In the genomic region with DNA sequence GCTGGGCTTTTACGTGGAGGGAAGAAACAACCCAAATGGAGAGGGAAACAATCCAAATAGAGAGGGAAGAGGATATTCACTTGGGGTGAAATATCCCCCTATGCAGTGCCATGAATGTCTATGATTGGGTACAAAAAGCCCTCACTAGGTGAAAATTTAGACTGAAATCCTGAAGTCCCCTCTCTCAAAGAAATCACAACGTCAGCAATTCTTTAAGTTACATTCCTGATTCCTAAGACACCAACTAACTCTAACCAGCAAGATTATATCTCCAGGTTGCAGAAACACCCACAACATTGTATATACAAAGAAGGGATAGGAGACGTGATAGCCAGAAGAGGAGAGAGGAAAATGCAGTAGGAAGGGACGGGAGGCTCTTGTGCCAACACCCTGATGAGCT, we compare ENCODE assay signal across 31 cellular contexts.
"Had no signal": no experiment of that assay in that cellular context is flagged by ENCODE, and none has a peak within 500 bp of the region (broad histone marks: within the 10 kb centered on the region; RNA-seq: fewer than 3 reads in every experiment).

No MANE protein-coding gene starts in this region.

- H3K36me3 Mint-ChIP-seq: natural killer cell; neural progenitor cell; stimulated activated memory B cell treated with anti-CD40 and anti-IgM and Interleukin-4, amounts not matched to agents 10 μg/mL and 1 μg/mL and 100 μg/mL, for 72 hours had no signal

- H3K27me3 Mint-ChIP-seq: progenitor cell of endocrine pancreas; stimulated activated memory B cell treated with anti-CD40 and anti-IgM and Interleukin-4, amounts not matched to agents 10 μg/mL and 1 μg/mL and 100 μg/mL, for 72 hours; stimulated activated naive CD8-positive, alpha-beta T cell treated with anti-CD3 and anti-CD28 coated beads, Interleukin-15, amount 100 ng/mL, for 72 hours had no signal

- H2AFZ ChIP-seq: neural progenitor cell, parathyroid adenoma had no signal

- FAIRE-seq: urothelium cell line had no signal

- H3K27ac ChIP-seq: neural progenitor cell, ovary, parathyroid adenoma, psoas muscle, skin epidermis, spleen, suprapubic skin, testis, tibial artery, transverse colon, upper lobe of left lung, vagina had no signal

- H3K27me3 ChIP-seq: neural progenitor cell, ovary, spleen, suprapubic skin, testis, tibial artery, transverse colon, upper lobe of left lung, vagina had no signal

- H3K9me3 ChIP-seq: ovary, psoas muscle, suprapubic skin, testis, tibial artery, transverse colon, upper lobe of left lung, vagina had no signal

- DNase-seq: natural killer cell; occipital lobe; ovary; posterior cingulate gyrus; psoas muscle; right cardiac atrium; spleen; stimulated activated CD4-positive, alpha-beta T cell treated with anti-CD3 and anti-CD28 coated beads, Interleukin-12 subunit alpha, Interleukin-12 subunit beta, amount 100 ng/mL, for 4 hours; stimulated activated CD4-positive, alpha-beta T cell treated with anti-CD3 and anti-CD28 coated beads, Interleukin-1b, Interleukin-23, amount 100 ng/mL, for 48 hours; stimulated activated CD4-positive, alpha-beta T cell treated with anti-CD3 and anti-CD28 coated beads, Interleukin-4, amount 100 ng/mL, for 1 hour; stimulated activated CD4-positive, alpha-beta T cell treated with anti-CD3 and anti-CD28 coated beads, Interleukin-4, amount 100 ng/mL, for 4 hours; stimulated activated CD8-positive, alpha-beta memory T cell treated with anti-CD3 and anti-CD28 coated beads, Interleukin-4, amount 100 ng/mL, for 48 hours; stimulated activated naive CD4-positive, alpha-beta T cell; stimulated activated naive CD8-positive, alpha-beta T cell treated with anti-CD3 and anti-CD28 coated beads, Interleukin-15, amount 100 ng/mL, for 72 hours; stimulated activated naive CD8-positive, alpha-beta T cell treated with anti-CD3 and anti-CD28 coated beads, Interleukin-15, Interleukin-2, amounts not matched to agents 100 U/mL and 50 U/mL, for 24 hours; substantia nigra; testis; tibial artery; transverse colon; upper lobe of left lung had no signal

- H3K9ac ChIP-seq: neural progenitor cell, parathyroid adenoma had no signal

- H3K4me3 Mint-ChIP-seq: natural killer cell; nephron; neural progenitor cell; stimulated activated memory B cell treated with anti-CD40 and anti-IgM and Interleukin-4, amounts not matched to agents 10 μg/mL and 1 μg/mL and 100 μg/mL, for 72 hours; stimulated activated naive CD8-positive, alpha-beta T cell treated with anti-CD3 and anti-CD28 coated beads, Interleukin-15, amount 100 ng/mL, for 72 hours had no signal

- H3K4me3 ChIP-seq: neural progenitor cell, ovary, psoas muscle, skin epidermis, smooth muscle cell, spleen, suprapubic skin, testis, tibial artery, transverse colon, upper lobe of left lung, vagina had no signal

- ATAC-seq: natural killer cell; psoas muscle; right cardiac atrium; sciatic nerve; stimulated activated memory B cell treated with anti-CD40 and anti-IgM and Interleukin-4, amounts not matched to agents 10 μg/mL and 1 μg/mL and 100 μg/mL, for 72 hours; stimulated activated naive CD8-positive, alpha-beta T cell treated with anti-CD3 and anti-CD28 coated beads, Interleukin-15, amount 100 ng/mL, for 72 hours; stimulated activated naive CD8-positive, alpha-beta T cell treated with anti-CD3 and anti-CD28 coated beads, Interleukin-15, Interleukin-2, amounts not matched to agents 100 U/mL and 50 U/mL, for 24 hours had no signal

- H3K27ac Mint-ChIP-seq: natural killer cell; nephron; neural progenitor cell; progenitor cell of endocrine pancreas; stimulated activated memory B cell treated with anti-CD40 and anti-IgM and Interleukin-4, amounts not matched to agents 10 μg/mL and 1 μg/mL and 100 μg/mL, for 72 hours; stimulated activated naive CD8-positive, alpha-beta T cell treated with anti-CD3 and anti-CD28 coated beads, Interleukin-15, amount 100 ng/mL, for 72 hours had no signal

- H3K9me3 Mint-ChIP-seq: stimulated activated memory B cell treated with anti-CD40 and anti-IgM and Interleukin-4, amounts not matched to agents 10 μg/mL and 1 μg/mL and 100 μg/mL, for 72 hours; stimulated activated naive CD8-positive, alpha-beta T cell treated with anti-CD3 and anti-CD28 coated beads, Interleukin-15, amount 100 ng/mL, for 72 hours had no signal

- H3K36me3 ChIP-seq: neural progenitor cell, ovary, spleen, suprapubic skin, tibial artery, transverse colon, upper lobe of left lung, vagina had no signal

- H3K4me1 ChIP-seq: neural progenitor cell, parathyroid adenoma, psoas muscle, spleen, suprapubic skin, testis, tibial artery, transverse colon, upper lobe of left lung, vagina had no signal

- H3K79me2 ChIP-seq: parathyroid adenoma had no signal

- H3K4me2 ChIP-seq: neural progenitor cell, smooth muscle cell had no signal

- H3K4me1 Mint-ChIP-seq: natural killer cell; nephron; neural progenitor cell; stimulated activated memory B cell treated with anti-CD40 and anti-IgM and Interleukin-4, amounts not matched to agents 10 μg/mL and 1 μg/mL and 100 μg/mL, for 72 hours; stimulated activated naive CD8-positive, alpha-beta T cell treated with anti-CD3 and anti-CD28 coated beads, Interleukin-15, amount 100 ng/mL, for 72 hours had no signal
